Comparison of ENCODE assay signal across 8 cellular contexts in genomic region chr2:63048367-63049171, GRCh38. TPM values are rescaled to one million over a fixed set of nuclear protein-coding genes. Genes with fewer than 3 reads are reported as not detected.
DNase-seq lines count a peak whose midpoint lies in the region; ATAC-seq and TF ChIP-seq lines count a peak whose summit lies in the region.
"Had no signal": no experiment of that assay in that cellular context is flagged by ENCODE, and none has a peak within 500 bp of the region (broad histone marks: within the 10 kb centered on the region; RNA-seq: fewer than 3 reads in every experiment).

No MANE protein-coding gene starts in this region.

- H2AFZ ChIP-seq in neuron (ENCODE audit: low read depth, low read length): peak overlapping the region; percentile 55

- H3K27me3 ChIP-seq in GM06990 (replicated peaks; ENCODE audit: control insufficient read depth, insufficient read depth, low read length): no peaks in the 10 kb centered on the region
- peaks cover 18% of the 10 kb centered on the region for H3K27me3 ChIP-seq in neuron (ENCODE audit: insufficient read depth, low read length)
- peaks cover 60% of the 10 kb centered on the region for H3K27me3 ChIP-seq in BE2C

- H3K36me3 Mint-ChIP-seq in IgD-negative memory B cell: peaks cover 16% of the 10 kb centered on the region

- H3K27me3 Mint-ChIP-seq in IgD-negative memory B cell: peaks cover 71% of the 10 kb centered on the region

- peaks cover 0 to 5% (median 0%) of the 10 kb centered on the region in 3 donors for H3K9me3 Mint-ChIP-seq in IgD-negative memory B cell

- H3K36me3 ChIP-seq in GM06990 (ENCODE audit: control insufficient read depth, insufficient read depth, low read length): no peaks in the 10 kb centered on the region
- H3K36me3 ChIP-seq in neuron (ENCODE audit: insufficient read depth, low read length): peaks cover 10% of the 10 kb centered on the region
- H3K36me3 ChIP-seq in BE2C: no peaks in the 10 kb centered on the region

- H3K4me3 ChIP-seq in GM06990 (replicated peaks; ENCODE audit: low read depth, low read length) (no peak overlapping the region), neuron (ENCODE audit: low read length) (peak overlapping the region; percentile 59), BE2C (ENCODE audit: low read depth, low read length) (no peak overlapping the region)

- ATAC-seq in HG02759 (IDR thresholded peaks at IDR 0.05; ENCODE audit: unreplicated experiment): no peak
- ATAC-seq: left lung had no signal

- TF ChIP-seq CTCF in GM06990 (IDR thresholded peaks at IDR 0.05; ENCODE audit: insufficient read depth, low read length, poor library complexity, severe bottlenecking): no peak
- TF ChIP-seq CTCF in BE2C (IDR thresholded peaks at IDR 0.05; ENCODE audit: low read depth, low read length): no peak

- peaks cover 22 to 47% (median 27%) of the 10 kb centered on the region in 3 donors for H3K4me1 Mint-ChIP-seq in IgD-negative memory B cell

- H3K4me3 Mint-ChIP-seq in IgD-negative memory B cell: peak overlapping the region in 3 of 4 donors; percentile 63 to 88 (median 86)

- H3K9me3 ChIP-seq in neuron (ENCODE audit: low read length) (peaks cover 3% of the 10 kb centered on the region), BE2C (no peaks in the 10 kb centered on the region)
- H3K9me3 ChIP-seq: left lung had no signal

- DNase-seq in GM06990 (ENCODE audit: extremely low read depth, insufficient read length) (peak; percentile 41), ecto neural progenitor cell (ENCODE audit: low spot score) (peak; percentile 71), NCI-H2107 (lab: John Stamatoyannopoulos, UW) (no peak), BE2C (no peak)

- H3K4me1 ChIP-seq in neuron (ENCODE audit: insufficient read depth, low read length) (peaks cover 58% of the 10 kb centered on the region), BE2C (no peaks in the 10 kb centered on the region)

- H3K27ac Mint-ChIP-seq in IgD-negative memory B cell: peak overlapping the region; percentile 71 to 92 (median 82)

RNA-seq across cellular contexts. Expression of gene OTX1, which starts 2.1 kb away (rescaled TPM):
- not detected for polyA plus RNA-seq in IgD-negative memory B cell
- polyA plus RNA-seq in BE2C (2012; ENCODE audit: insufficient read depth, insufficient read length, low read depth): not detected

Comparison
In these comparisons a context has a peak if more than half of its experiments do, and no peak if none do; other contexts are left out.
1. DNase-seq: peak in GM06990 (single experiment) and ecto neural progenitor cell (single experiment); none in NCI-H2107 (single experiment) and BE2C (single experiment).